Comparison of ENCODE assay signal across 20 cellular contexts in genomic region chr10:31554556-31554955, GRCh38.
DNase-seq lines count a peak whose midpoint lies in the region; ATAC-seq, FAIRE-seq and TF ChIP-seq lines count a peak whose summit lies in the region.
"Had no signal": no experiment of that assay in that cellular context is flagged by ENCODE, and none has a peak within 500 bp of the region (broad histone marks: within the 10 kb centered on the region; RNA-seq: fewer than 3 reads in every experiment).

No MANE protein-coding gene starts in this region.

- no peak overlapping the region for H3K4ac ChIP-seq in mesenchymal stem cell (ENCODE audit: low read depth in 1 of 2, low read length in 2 of 2)

- POLR2A ChIA-PET in BJ (lab: Charles Lee) (no interaction called here), SK-N-SH (lab: Yijun Ruan, JAX) (no interaction called here)
- POLR2A ChIA-PET in CD4-positive, alpha-beta memory T cell (lab: Charles Lee; ENCODE audit: partially characterized antibody), result no interaction called here

- H3K9ac ChIP-seq in astrocyte (ENCODE audit: low read length) (no peak overlapping the region), mesenchymal stem cell (ENCODE audit: low read length) (no peak overlapping the region), SK-N-SH (no peak overlapping the region), endodermal cell (ENCODE audit: extremely low read depth, low read length, poor library complexity, severe bottlenecking) (no peak overlapping the region)
- H3K9ac ChIP-seq: KMS-11 had no signal

- peaks cover 17% of the 10 kb centered on the region for H3K9me3 ChIP-seq in astrocyte (ENCODE audit: insufficient read depth, low read depth, low read length)
- peaks cover 35% of the 10 kb centered on the region for H3K9me3 ChIP-seq in mesenchymal stem cell (ENCODE audit: control insufficient read depth, low read length)
- no peaks in the 10 kb centered on the region for H3K9me3 ChIP-seq in SK-N-SH
- peaks cover 0 to 11% of the 10 kb centered on the region in 2 donors for H3K9me3 ChIP-seq in CD4-positive, alpha-beta memory T cell (ENCODE audit: control insufficient read depth in 1 of 2, low read length in 2 of 2)
- H3K9me3 ChIP-seq in endodermal cell (ENCODE audit: control insufficient read depth, low read length), result peaks cover 15% of the 10 kb centered on the region

- H3K4me3 Mint-ChIP-seq in astrocyte (ENCODE audit: unreplicated experiment) (no peak overlapping the region), endodermal cell (no peak overlapping the region)
- no peak overlapping the region for H3K4me3 Mint-ChIP-seq in CD4-positive, alpha-beta memory T cell
- H3K4me3 Mint-ChIP-seq: CD8-positive, alpha-beta T cell had no signal

- WGBS in mesenchymal stem cell, result 71% methylated on average over 2 of the region's 2 CpGs
- WGBS in SK-N-SH (ENCODE audit: low lambda C conversion rate), result 81% methylated on average over 2 of the region's 2 CpGs
- WGBS in endodermal cell (ENCODE audit: insufficient coverage in 1 of 2, insufficient read length in 1 of 2), 2 experiments, result 90 to 100% methylated on average over 2 of the region's 2 CpGs

- H4K8ac ChIP-seq in mesenchymal stem cell (ENCODE audit: low read length), result no peak overlapping the region

- H3K9me3 Mint-ChIP-seq in astrocyte (ENCODE audit: unreplicated experiment) (peaks cover 12% of the 10 kb centered on the region), endodermal cell (peaks cover 21% of the 10 kb centered on the region)
- peaks cover 5 to 43% (median 36%) of the 10 kb centered on the region in 8 donors for H3K9me3 Mint-ChIP-seq in CD4-positive, alpha-beta memory T cell

- H3K27me3 Mint-ChIP-seq in astrocyte (ENCODE audit: low read depth, unreplicated experiment) (no peaks in the 10 kb centered on the region), endodermal cell (ENCODE audit: insufficient read depth) (no peaks in the 10 kb centered on the region)
- peaks cover 7% of the 10 kb centered on the region in 2 donors for H3K27me3 Mint-ChIP-seq in CD4-positive, alpha-beta memory T cell

- no peak overlapping the region for H3K27ac ChIP-seq in astrocyte (ENCODE audit: low read depth, low read length)
- no peak overlapping the region for H3K27ac ChIP-seq in mesenchymal stem cell (ENCODE audit: low read length, poor library complexity, severe bottlenecking)
- H3K27ac ChIP-seq in SK-N-SH (ENCODE audit: low read depth in 2 of 2, low read length in 1 of 2), result no peak overlapping the region
- H3K27ac ChIP-seq in CD4-positive, alpha-beta memory T cell (ENCODE audit: low read depth, low read length), result no peak overlapping the region
- H3K27ac ChIP-seq in endodermal cell (ENCODE audit: low read depth, low read length), result no peak overlapping the region
- H3K27ac ChIP-seq: KMS-11, SJSA1, thoracic aorta had no signal

- H3K4me1 ChIP-seq in astrocyte (ENCODE audit: insufficient read depth, low read length) (no peaks in the 10 kb centered on the region), mesenchymal stem cell (ENCODE audit: control insufficient read depth, insufficient read depth, low read depth, low read length) (no peaks in the 10 kb centered on the region), SK-N-SH (ENCODE audit: control insufficient read depth in 1 of 2, insufficient read depth in 2 of 2, low read depth in 1 of 2, low read length in 1 of 2) (no peaks in the 10 kb centered on the region), endodermal cell (ENCODE audit: control insufficient read depth, insufficient read depth, low read length) (no peaks in the 10 kb centered on the region)
- no peaks in the 10 kb centered on the region for H3K4me1 ChIP-seq in CD4-positive, alpha-beta memory T cell (ENCODE audit: insufficient read depth, low read length)
- H3K4me1 ChIP-seq: SJSA1 had no signal

- H3K23ac ChIP-seq in mesenchymal stem cell (ENCODE audit: low read length in 2 of 2), result no peak overlapping the region

- H2BK15ac ChIP-seq in mesenchymal stem cell (ENCODE audit: low read depth, poor library complexity, severe bottlenecking), result no peak overlapping the region

- H3K4me2 ChIP-seq in astrocyte (ENCODE audit: low read length) (peak overlapping the region; percentile 36), mesenchymal stem cell (ENCODE audit: low read length, poor library complexity, severe bottlenecking) (no peak overlapping the region), SK-N-SH (no peak overlapping the region)
- H3K4me2 ChIP-seq: KMS-11 had no signal

- H3F3A ChIP-seq in SK-N-SH (replicated peaks; ENCODE audit: insufficient read depth), result no peaks in the 10 kb centered on the region

- H3K4me1 Mint-ChIP-seq in astrocyte (ENCODE audit: low read depth, unreplicated experiment) (peaks cover 6% of the 10 kb centered on the region), endodermal cell (no peaks in the 10 kb centered on the region)
- H3K4me1 Mint-ChIP-seq in CD4-positive, alpha-beta memory T cell, result no peaks in the 10 kb centered on the region

- TF ChIP-seq CTCF in BJ (IDR thresholded peaks at IDR 0.05; ENCODE audit: insufficient read depth, low read depth, low read length), result no peak
- TF ChIP-seq CTCF in astrocyte (IDR thresholded peaks at IDR 0.05; ENCODE audit: insufficient read depth, low read depth, low read length), result no peak
- no peak for TF ChIP-seq CTCF in SK-N-SH (IDR thresholded peaks at IDR 0.05)
- no peak for TF ChIP-seq CTCF in endodermal cell (conservative IDR thresholded peaks at IDR 0.05)

- no peaks in the 10 kb centered on the region for H3K36me3 ChIP-seq in BJ (ENCODE audit: control insufficient read depth, insufficient read depth, low read length)
- no peaks in the 10 kb centered on the region for H3K36me3 ChIP-seq in astrocyte (ENCODE audit: insufficient read depth, low read length)
- H3K36me3 ChIP-seq in mesenchymal stem cell (ENCODE audit: control insufficient read depth in 1 of 2, insufficient read depth in 2 of 2, low read depth in 1 of 2, low read length in 2 of 2), result no peaks in the 10 kb centered on the region
- H3K36me3 ChIP-seq in SK-N-SH (replicated peaks in 1 of 2; ENCODE audit: control insufficient read depth in 1 of 2, insufficient read depth in 2 of 2, low read length in 1 of 2), result no peaks in the 10 kb centered on the region
- no peaks in the 10 kb centered on the region for H3K36me3 ChIP-seq in CD4-positive, alpha-beta memory T cell (ENCODE audit: insufficient read depth, low read length)
- no peaks in the 10 kb centered on the region for H3K36me3 ChIP-seq in endodermal cell (ENCODE audit: control insufficient read depth, insufficient read depth, low read length)
- H3K36me3 ChIP-seq: SJSA1, thoracic aorta had no signal

- no peak for ATAC-seq in GM21390 (IDR thresholded peaks at IDR 0.05; ENCODE audit: unreplicated experiment)
- ATAC-seq: CD8-positive, alpha-beta T cell had no signal

- no peak overlapping the region for H3K18ac ChIP-seq in mesenchymal stem cell (ENCODE audit: low read depth in 1 of 2, low read length in 2 of 2)

- no peaks in the 10 kb centered on the region for H3K79me1 ChIP-seq in mesenchymal stem cell (replicated peaks; ENCODE audit: low read length, poor library complexity, severe bottlenecking)

- peaks cover 3% of the 10 kb centered on the region for H4K20me1 ChIP-seq in astrocyte (ENCODE audit: insufficient read depth, low read length)
- H4K20me1 ChIP-seq in SK-N-SH (ENCODE audit: insufficient read depth), result no peaks in the 10 kb centered on the region

- H2BK120ac ChIP-seq in mesenchymal stem cell (ENCODE audit: low read depth, low read length), result no peak overlapping the region

- no peak for TF ChIP-seq RAD21 in SK-N-SH (IDR thresholded peaks at IDR 0.05; ENCODE audit: low read length)

- FAIRE-seq in astrocyte (lab: Jason Lieb, UNC), result peak; percentile 84
- FAIRE-seq: endometrium had no signal

- CTCF ChIA-PET in BJ (lab: Yijun Ruan, JAX), result no interaction called here
- CTCF ChIA-PET in SK-N-SH (lab: Yijun Ruan, JAX), result interaction anchor here (1.8 kb wide), 1 partner anchor 9 kb away, joined by 4 read pairs; no protein-coding TSS in a partner anchor
- CTCF ChIA-PET in CD4-positive, alpha-beta memory T cell (lab: Charles Lee; ENCODE audit: partially characterized antibody), result no interaction called here

- H3K4me3 ChIP-seq in BJ (ENCODE audit: low read depth, low read length) (no peak overlapping the region), astrocyte (ENCODE audit: insufficient read depth, low read depth, low read length) (no peak overlapping the region), mesenchymal stem cell (ENCODE audit: insufficient read depth in 1 of 2, low read depth in 1 of 2, low read length in 2 of 2) (no peak overlapping the region), SK-N-SH (ENCODE audit: low read depth in 2 of 2, low read length in 1 of 2) (no peak overlapping the region), endodermal cell (ENCODE audit: low read length) (no peak overlapping the region)
- H3K4me3 ChIP-seq in CD4-positive, alpha-beta memory T cell (ENCODE audit: low read length in 2 of 2), result no peak overlapping the region
- H3K4me3 ChIP-seq: SJSA1, thoracic aorta had no signal

- H3K27ac Mint-ChIP-seq in astrocyte (ENCODE audit: unreplicated experiment) (no peak overlapping the region), endodermal cell (no peak overlapping the region)
- no peak overlapping the region for H3K27ac Mint-ChIP-seq in CD4-positive, alpha-beta memory T cell
- H3K27ac Mint-ChIP-seq: CD8-positive, alpha-beta T cell had no signal

- intact Hi-C loops in CD4-positive, alpha-beta memory T cell (cut with micrococcal nuclease), result no loop called here

- no peaks in the 10 kb centered on the region for H3K9me2 ChIP-seq in SK-N-SH

- no peak overlapping the region for H2AFZ ChIP-seq in astrocyte (ENCODE audit: low read depth, low read length)
- H2AFZ ChIP-seq in mesenchymal stem cell (ENCODE audit: low read depth, low read length), result no peak overlapping the region
- H2AFZ ChIP-seq in SK-N-SH (ENCODE audit: low read depth), result no peak overlapping the region

- no peak overlapping the region for H2BK12ac ChIP-seq in mesenchymal stem cell (ENCODE audit: low read length in 2 of 2)

- no peak overlapping the region for H3K14ac ChIP-seq in mesenchymal stem cell (ENCODE audit: low read length in 2 of 2)

- no peaks in the 10 kb centered on the region for H3K36me3 Mint-ChIP-seq in astrocyte (ENCODE audit: low read depth, unreplicated experiment)
- peaks cover 5 to 12% of the 10 kb centered on the region in 2 donors for H3K36me3 Mint-ChIP-seq in CD4-positive, alpha-beta memory T cell
- H3K36me3 Mint-ChIP-seq in endodermal cell (ENCODE audit: low read depth), result no peaks in the 10 kb centered on the region

- no peak overlapping the region for H2BK5ac ChIP-seq in mesenchymal stem cell (ENCODE audit: low read depth, low read length, poor library complexity, severe bottlenecking)

- no peak overlapping the region for H4K91ac ChIP-seq in mesenchymal stem cell (ENCODE audit: low read length)

- no peak overlapping the region for H2AK5ac ChIP-seq in mesenchymal stem cell (ENCODE audit: low read length, severe bottlenecking)

- no peaks in the 10 kb centered on the region for H3K79me2 ChIP-seq in astrocyte (ENCODE audit: insufficient read depth, low read length)
- H3K79me2 ChIP-seq in SK-N-SH (ENCODE audit: insufficient read depth), result no peaks in the 10 kb centered on the region

- peak; percentile 7 for DNase-seq in BJ (ENCODE audit: low read depth)
- DNase-seq in HT1080 (ENCODE audit: low read depth), result peak; percentile 78
- DNase-seq in astrocyte (ENCODE audit: low read depth), result peak; percentile 91
- DNase-seq in mesenchymal stem cell, result peak; percentile 87
- DNase-seq in SK-N-SH, result no peak
- DNase-seq in CD4-positive, alpha-beta memory T cell, result no peak
- DNase-seq in endodermal cell, result no peak
- DNase-seq: activated gamma-delta T cell treated with Interleukin-2 at 50 U/mL for 16 hours; caudate nucleus; CD8-positive, alpha-beta T cell; GDM1; H7; head of caudate nucleus; NCI-H2081; NCI-H82 had no signal

- TF ChIP-seq EP300 in SK-N-SH (IDR thresholded peaks at IDR 0.05; ENCODE audit: borderline replicate concordance in 1 of 2, low read depth in 1 of 2, low read length in 1 of 2), result no peak

- 0 out of 2 replicates have a peak, but pooled peaks cover 1% of the 10 kb centered on the region for H3K27me3 ChIP-seq in BJ (ENCODE audit: control insufficient read depth, insufficient read depth, low read length)
- H3K27me3 ChIP-seq in astrocyte (ENCODE audit: insufficient read depth, low read length), result peaks cover 22% of the 10 kb centered on the region
- H3K27me3 ChIP-seq in mesenchymal stem cell (ENCODE audit: control insufficient read depth in 1 of 2, insufficient read depth in 1 of 2, low read length in 2 of 2), result peaks cover 4 to 5% of the 10 kb centered on the region in 2 experiments
- H3K27me3 ChIP-seq in SK-N-SH (ENCODE audit: insufficient read depth), result no peaks in the 10 kb centered on the region
- H3K27me3 ChIP-seq in CD4-positive, alpha-beta memory T cell (ENCODE audit: insufficient read depth, low read length), result no peaks in the 10 kb centered on the region
- no peaks in the 10 kb centered on the region for H3K27me3 ChIP-seq in endodermal cell (ENCODE audit: control insufficient read depth, insufficient read depth, low read length, poor library complexity, severe bottlenecking)
- H3K27me3 ChIP-seq: SJSA1 had no signal

Comparison
In these comparisons a context has a peak if more than half of its experiments do, and no peak if none do; other contexts are left out.
1. DNase-seq: peak in BJ (single experiment), HT1080 (single experiment), astrocyte (single experiment) and mesenchymal stem cell (single experiment); none in SK-N-SH (single experiment), CD4-positive, alpha-beta memory T cell (0 of 5) and endodermal cell (single experiment).